In the genomic region with DNA sequence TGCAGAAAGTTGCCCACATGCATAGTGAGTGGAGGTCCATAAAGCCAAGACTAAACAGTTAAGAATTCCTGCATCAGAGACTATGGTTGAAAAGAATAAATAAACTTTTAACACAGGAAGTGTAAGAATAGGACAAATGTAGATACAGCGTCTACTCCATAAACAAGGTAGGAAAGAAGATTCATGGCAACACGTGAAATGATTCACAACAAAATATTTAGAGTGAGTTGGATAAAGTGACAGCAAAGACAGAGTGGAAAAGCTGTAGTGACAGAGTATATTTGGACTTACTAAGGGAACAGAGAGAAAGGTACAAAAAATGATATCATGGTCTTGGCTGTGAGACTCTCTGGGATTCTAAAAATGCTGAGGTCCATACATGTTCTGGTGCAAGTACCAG, we compare ENCODE assay signal across 12 cellular contexts.
"Had no signal": no experiment of that assay in that cellular context is flagged by ENCODE, and none has a peak within 500 bp of the region (broad histone marks: within the 10 kb centered on the region; RNA-seq: fewer than 3 reads in every experiment).

No MANE protein-coding gene starts in this region.

- H3K27ac ChIP-seq: pancreas, thoracic aorta, upper lobe of right lung had no signal

- H3K36me3 ChIP-seq: pancreas, thoracic aorta had no signal

- H3K27me3 ChIP-seq: pancreas, upper lobe of right lung had no signal

- DNase-seq: activated CD4-positive, alpha-beta T cell treated with anti-CD3 and anti-CD28 coated beads, Interleukin-2, amount 10 ng/mL, durations not matched to agents 7 days and 5 days; activated CD4-positive, CD25-positive, alpha-beta regulatory T cell; activated naive CD8-positive, alpha-beta T cell treated with anti-CD3 and anti-CD28 coated beads for 36 hours; effector memory CD8-positive, alpha-beta T cell; head of caudate nucleus; left colon; pancreas; stimulated activated CD4-positive, alpha-beta T cell treated with anti-CD3 and anti-CD28 coated beads, Interleukin-12 subunit alpha, Interleukin-12 subunit beta, amount 100 ng/mL, for 4 hours; upper lobe of right lung had no signal

- H3K9me3 ChIP-seq: pancreas, thoracic aorta, upper lobe of right lung had no signal

- H3K4me3 ChIP-seq: lung, pancreas, thoracic aorta, upper lobe of right lung had no signal

- ATAC-seq: effector memory CD8-positive, alpha-beta T cell; left colon; pancreas; stimulated activated effector memory CD8-positive, alpha-beta T cell treated with anti-CD3 and anti-CD28 coated beads, Interleukin-12 subunit alpha, Interleukin-12 subunit beta, amount 100 ng/mL, for 72 hours; upper lobe of right lung had no signal

- H3K4me1 ChIP-seq: pancreas had no signal
